Comparison of ENCODE assay signal across 22 cellular contexts in genomic region chr15:75232252-75232813, GRCh38. TPM values are rescaled to one million over a fixed set of nuclear protein-coding genes. Genes with fewer than 3 reads are reported as not detected.
"Had no signal": no experiment of that assay in that cellular context is flagged by ENCODE, and none has a peak within 500 bp of the region (broad histone marks: within the 10 kb centered on the region; RNA-seq: fewer than 3 reads in every experiment).

No MANE protein-coding gene starts in this region.

- H3K4me1 ChIP-seq: ascending aorta, gastrocnemius medialis, lower lobe of right lung, suprapubic skin had no signal

- H3K27ac ChIP-seq: ascending aorta, gastrocnemius medialis, heart left ventricle, lower lobe of right lung, skin epidermis, suprapubic skin had no signal

- H3K36me3 ChIP-seq: ascending aorta, gastrocnemius medialis, heart left ventricle, lower lobe of right lung, suprapubic skin had no signal

- H3K4me3 ChIP-seq: ascending aorta, gastrocnemius medialis, heart left ventricle, lower lobe of right lung, skin epidermis, suprapubic skin had no signal

- H3K9me3 ChIP-seq: ascending aorta, gastrocnemius medialis, heart left ventricle, lower lobe of right lung, suprapubic skin had no signal

- H3K27me3 ChIP-seq: ascending aorta had no signal

- DNase-seq: activated CD4-positive, alpha-beta T cell treated with anti-CD3 and anti-CD28 coated beads for 36 hours; activated CD4-positive, alpha-beta T cell treated with anti-CD3 and anti-CD28 coated beads, Interleukin-2, amount 50 U/mL, for 48 hours; activated naive CD4-positive, alpha-beta T cell; activated T-cell treated with anti-CD3 and anti-CD28 coated beads for 4 hours; cortex of kidney; gastrocnemius medialis; lower lobe of right lung; nucleus accumbens; stimulated activated CD4-positive, alpha-beta T cell treated with anti-CD3 and anti-CD28 coated beads, Interleukin-4, amount 100 ng/mL, for 1 hour; stimulated activated naive CD8-positive, alpha-beta T cell treated with anti-CD3 and anti-CD28 coated beads, Interleukin-15, amount 100 ng/mL, for 72 hours; SW 1271; trophoblast cell had no signal

RNA-seq across cellular contexts. Expression of gene GOLGA6C, which starts 25.8 kb away (rescaled TPM):
- total RNA-seq: activated CD4-positive, alpha-beta T cell treated with anti-CD3 and anti-CD28 coated beads for 36 hours; activated T-helper 1 cell treated with anti-CD3 and anti-CD28 coated beads, Interleukin-12 subunit alpha, Interleukin-12 subunit beta, Interleukin-2, Interleukin-4 antibody, amounts not matched to agents 30 ng/mL and 10 ng/mL and 1 ng/mL, durations not matched to agents 14 hours and 24 hours and 36 hours; ascending aorta; heart left ventricle; lower lobe of right lung; mesenteric fat pad; progenitor cell of endocrine pancreas; right cardiac atrium; suprapubic skin; T-helper 2 cell treated with Interferon-gamma antibody and Interleukin-4, amounts not matched to agents 100 ng/mL and 5 ng/mL, for 36 hours had no signal
- polyA plus RNA-seq: esophagus, heart left ventricle, right cardiac atrium had no signal

RNA-seq across cellular contexts. Expression of gene GOLGA6D, which starts 50.3 kb away (rescaled TPM):
- total RNA-seq: activated CD4-positive, alpha-beta T cell treated with anti-CD3 and anti-CD28 coated beads for 36 hours; activated T-helper 1 cell treated with anti-CD3 and anti-CD28 coated beads, Interleukin-12 subunit alpha, Interleukin-12 subunit beta, Interleukin-2, Interleukin-4 antibody, amounts not matched to agents 30 ng/mL and 10 ng/mL and 1 ng/mL, durations not matched to agents 14 hours and 24 hours and 36 hours; ascending aorta; gastrocnemius medialis; heart left ventricle; lower lobe of right lung; mesenteric fat pad; progenitor cell of endocrine pancreas; right cardiac atrium; T-helper 2 cell treated with Interferon-gamma antibody and Interleukin-4, amounts not matched to agents 100 ng/mL and 5 ng/mL, for 36 hours had no signal
- polyA plus RNA-seq: esophagus, heart left ventricle, right cardiac atrium had no signal
